In the genomic region with DNA sequence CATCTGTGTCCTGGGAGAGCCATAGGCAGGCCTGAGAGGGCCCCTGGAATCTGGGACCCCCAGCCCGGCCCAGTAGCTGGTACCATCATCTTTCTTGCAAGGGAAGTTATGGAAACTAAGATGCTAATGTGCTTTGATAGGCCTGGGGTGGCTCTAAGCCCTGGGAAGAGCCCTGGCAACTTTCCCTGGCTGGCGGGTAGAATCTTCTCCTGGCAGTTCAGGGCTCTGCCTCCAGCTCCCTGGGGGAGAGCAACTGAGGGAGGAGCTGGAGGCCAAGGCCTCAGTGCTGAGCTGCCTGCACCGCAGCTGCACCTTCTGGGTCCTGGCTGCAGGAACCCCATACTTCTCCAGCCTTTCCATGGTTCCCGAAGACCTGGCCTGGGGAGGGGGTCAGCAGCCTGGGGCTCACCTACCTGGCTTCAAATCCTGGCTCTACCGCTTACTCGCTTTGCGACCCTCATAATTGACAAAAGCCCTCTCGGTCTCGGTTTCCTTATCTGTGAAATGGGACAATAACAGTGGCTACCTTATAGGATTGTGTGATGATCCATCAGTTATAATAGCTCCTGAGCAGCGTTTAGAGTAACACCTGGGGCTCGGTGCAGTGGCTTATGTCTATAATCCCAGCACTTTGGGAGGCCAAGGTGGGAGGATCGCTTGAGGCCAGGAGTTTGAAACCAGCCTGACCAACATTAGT, we compare ENCODE assay signal across 9 cellular contexts.
A peak's percentile ranks its signal among the peaks of the same experiment; 100 is the strongest.
DNase-seq lines count a peak whose midpoint lies in the region; ATAC-seq and TF ChIP-seq lines count a peak whose summit lies in the region.
"Had no signal": no experiment of that assay in that cellular context is flagged by ENCODE, and none has a peak within 500 bp of the region (broad histone marks: within the 10 kb centered on the region; RNA-seq: fewer than 3 reads in every experiment).

No MANE protein-coding gene starts in this region.

- H3F3A ChIP-seq in PC-9 (ENCODE audit: insufficient read depth, low read depth), result no peaks in the 10 kb centered on the region; the same call in 1 of the 2 replicates

- H3K4me2 ChIP-seq in PC-9, result no peak overlapping the region

- ATAC-seq in naive B cell (ENCODE audit: low read depth in 2 of 2) (no peak), HG03432 (IDR thresholded peaks at IDR 0.05; ENCODE audit: unreplicated experiment) (no peak)

- H3K27ac Mint-ChIP-seq in CD4-positive, alpha-beta memory T cell, result peak overlapping the region; percentile 82 to 98 (median 93)
- H3K27ac Mint-ChIP-seq in brain (peak overlapping the region; percentile 87 to 97 (median 94)), naive B cell (peak overlapping the region; percentile 82 to 99 (median 92))

- no peaks in the 10 kb centered on the region for H3K9me2 ChIP-seq in PC-9 (ENCODE audit: insufficient read depth)

- H3K9me3 Mint-ChIP-seq in CD4-positive, alpha-beta memory T cell, result no peaks in the 10 kb centered on the region
- peaks cover 0 to 2% (median 0%) of the 10 kb centered on the region in 5 experiments for H3K9me3 Mint-ChIP-seq in brain
- H3K9me3 Mint-ChIP-seq in naive B cell, result peaks cover 0 to 10% (median 0%) of the 10 kb centered on the region in 7 donors

- DNase-seq in CD4-positive, alpha-beta memory T cell, result peak in 1 of 5 donors; percentile 27
- DNase-seq in naive B cell, result no peak
- no peak for DNase-seq in PC-9
- no peak for DNase-seq in NCI-H524 treated with DMSO at 0.1 percent for 48 hours (lab: John Stamatoyannopoulos, UW)
- no peak for DNase-seq in NCI-H774 (lab: John Stamatoyannopoulos, UW)
- DNase-seq: anterior cingulate cortex had no signal

- H3K4me3 Mint-ChIP-seq in CD4-positive, alpha-beta memory T cell, result peak overlapping the region; percentile 41 to 91 (median 70)
- H3K4me3 Mint-ChIP-seq in brain, result peak overlapping the region in 1 of 5 experiments; percentile 13
- peak overlapping the region; percentile 52 to 92 (median 76) for H3K4me3 Mint-ChIP-seq in naive B cell

- POLR2A ChIA-PET in CD4-positive, alpha-beta memory T cell (lab: Charles Lee; ENCODE audit: partially characterized antibody), result interaction anchor here (0.7 to 9.8 kb wide), 17 partner anchors 9 to 143 kb away, joined by 3 to 221 read pairs (median 10); no protein-coding TSS in a partner anchor
- POLR2A ChIA-PET in PC-9 (lab: Charles Lee; ENCODE audit: unreplicated experiment), result no interaction called here

- no peaks in the 10 kb centered on the region for H3K9me3 ChIP-seq in CD4-positive, alpha-beta memory T cell (ENCODE audit: control insufficient read depth in 1 of 2, low read length in 2 of 2)
- H3K9me3 ChIP-seq in KOPT-K1 (ENCODE audit: insufficient read depth, low read length, poor library complexity, severe bottlenecking) (no peaks in the 10 kb centered on the region), PC-9 (ENCODE audit: insufficient read depth, low read depth) (no peaks in the 10 kb centered on the region)

- peaks cover 37% of the 10 kb centered on the region for H3K36me3 ChIP-seq in CD4-positive, alpha-beta memory T cell (ENCODE audit: insufficient read depth, low read length)
- peaks cover 97% of the 10 kb centered on the region for H3K36me3 ChIP-seq in KOPT-K1 (ENCODE audit: insufficient read depth, low read length)
- no peaks in the 10 kb centered on the region for H3K36me3 ChIP-seq in PC-9 (ENCODE audit: low read depth)

- H3K79me2 ChIP-seq in PC-9 (ENCODE audit: low read depth), result peaks cover 9% of the 10 kb centered on the region; the same call in 1 of the 2 replicates

- TF ChIP-seq CTCF in brain (conservative IDR thresholded peaks at IDR 0.05) (no peak), PC-9 (conservative IDR thresholded peaks at IDR 0.05) (no peak)

- peaks cover 100% of the 10 kb centered on the region for H3K4me1 ChIP-seq in CD4-positive, alpha-beta memory T cell (ENCODE audit: insufficient read depth, low read length)
- peaks cover 6% of the 10 kb centered on the region; the same call in 1 of the 2 replicates for H3K4me1 ChIP-seq in PC-9 (replicated peaks; ENCODE audit: insufficient read depth)

- peaks cover 60% of the 10 kb centered on the region for H4K20me1 ChIP-seq in PC-9 (ENCODE audit: insufficient read depth)

- peak overlapping the region; percentile 51 for H3K27ac ChIP-seq in CD4-positive, alpha-beta memory T cell (ENCODE audit: low read depth, low read length)
- H3K27ac ChIP-seq in KOPT-K1 (ENCODE audit: low read depth, low read length, poor library complexity, severe bottlenecking) (peak overlapping the region; percentile 46), PC-9 (no peak overlapping the region)

- peaks cover 72 to 100% (median 90%) of the 10 kb centered on the region in 4 donors for H3K4me1 Mint-ChIP-seq in CD4-positive, alpha-beta memory T cell
- peaks cover 99% of the 10 kb centered on the region for H3K4me1 Mint-ChIP-seq in brain
- peaks cover 77 to 96% (median 96%) of the 10 kb centered on the region in 3 donors for H3K4me1 Mint-ChIP-seq in naive B cell

- no TSS peak for BruUV-seq in PC-9 (replicated peaks; lab: Mats Ljungman, UMichigan)

- CTCF ChIA-PET in CD4-positive, alpha-beta memory T cell (lab: Charles Lee; ENCODE audit: partially characterized antibody), result interaction anchor here (0.6 to 3.4 kb wide), 10 partner anchors 9 to 143 kb away, joined by 3 to 14 read pairs (median 4); no protein-coding TSS in a partner anchor
- CTCF ChIA-PET in PC-9 (lab: Charles Lee), result no interaction called here

- H3K27me3 Mint-ChIP-seq in CD4-positive, alpha-beta memory T cell, result no peaks in the 10 kb centered on the region
- H3K27me3 Mint-ChIP-seq in brain (no peaks in the 10 kb centered on the region), naive B cell (no peaks in the 10 kb centered on the region)

- H3K4me3 ChIP-seq in CD4-positive, alpha-beta memory T cell (ENCODE audit: low read length in 2 of 2), result peak overlapping the region in 1 of 2 donors; percentile 13
- H3K4me3 ChIP-seq in PC-9, result no peak overlapping the region

- H2AFZ ChIP-seq in PC-9, result no peak overlapping the region

- H3K36me3 Mint-ChIP-seq in CD4-positive, alpha-beta memory T cell, result peaks cover 46 to 69% of the 10 kb centered on the region in 2 donors
- H3K36me3 Mint-ChIP-seq in brain (peaks cover 20% of the 10 kb centered on the region), naive B cell (peaks cover 10 to 14% of the 10 kb centered on the region in 2 donors)

- intact Hi-C loops in CD4-positive, alpha-beta memory T cell (cut with micrococcal nuclease), result loop anchor here (1.0 kb wide), 1 partner anchor 9 kb away; no protein-coding TSS in a partner anchor
- intact Hi-C loops in PC-9 (cut with micrococcal nuclease; ENCODE audit: unreplicated experiment), result loop anchor here (5.0 kb wide), 1 partner anchor 142 kb away; no protein-coding TSS in a partner anchor

- H3K27me3 ChIP-seq in CD4-positive, alpha-beta memory T cell (ENCODE audit: insufficient read depth, low read length), result no peaks in the 10 kb centered on the region
- no peaks in the 10 kb centered on the region for H3K27me3 ChIP-seq in PC-9 (ENCODE audit: insufficient read depth, low read depth)
